8 cellular contexts compared by ENCODE assay signal in genomic region chr16:10944249-10945064, GRCh38. TPM values are rescaled to one million over a fixed set of nuclear protein-coding genes. Genes with fewer than 3 reads are reported as not detected.
DNase-seq lines count a peak whose midpoint lies in the region; ATAC-seq and TF ChIP-seq lines count a peak whose summit lies in the region.

CLEC16A (plus strand) TSS chr16:10944564; CDS start chr16:10944718, 154 bp downstream.

- H3K27ac ChIP-seq in KOPT-K1 (ENCODE audit: low read depth, low read length, poor library complexity, severe bottlenecking) (peak within 1 kb of the TSS; percentile 70), Peyer's patch (peak within 1 kb of the TSS; percentile 79 to 89 (median 86)), muscle layer of colon (ENCODE audit: low read depth, low read length) (peak within 1 kb of the TSS; percentile 89)

- peaks cover 5% of the 10 kb centered on the region; the same call in 1 of the 2 replicates for H3K36me3 ChIP-seq in KOPT-K1 (ENCODE audit: insufficient read depth, low read length)
- no peaks in the 10 kb centered on the region for H3K36me3 ChIP-seq in Peyer's patch
- H3K36me3 ChIP-seq in muscle layer of colon (ENCODE audit: insufficient read depth, low read length) = no peaks in the 10 kb centered on the region

- no peaks in the 10 kb centered on the region for H3K27me3 ChIP-seq in Peyer's patch
- no peaks in the 10 kb centered on the region for H3K27me3 ChIP-seq in muscle layer of colon (ENCODE audit: control insufficient read depth in 1 of 2, insufficient read depth in 2 of 2, low read length in 2 of 2)

- H3K9ac ChIP-seq in muscle layer of colon (ENCODE audit: low read length) = peak within 1 kb of the TSS; percentile 62

- TF ChIP-seq CTCF in Peyer's patch (IDR thresholded peaks at IDR 0.05) = peak in 5 of 6 experiments; percentile 12 to 43 (median 28)

- peak within 1 kb of the TSS; percentile 79 to 94 (median 91) for H3K4me3 ChIP-seq in Peyer's patch
- H3K4me3 ChIP-seq in muscle layer of colon (ENCODE audit: low read depth in 1 of 2, low read length in 2 of 2) = peak within 1 kb of the TSS; percentile 61 to 83

- H3K4me1 Mint-ChIP-seq in activated T-cell treated with anti-CD3 and anti-CD28 coated beads, Interleukin-2, amount 50 U/mL, for 4 hours (ENCODE audit: low read depth) = peaks cover 65% of the 10 kb centered on the region

- H3K4me1 ChIP-seq in Peyer's patch = peaks cover 3 to 56% (median 20%) of the 10 kb centered on the region in 4 donors
- H3K4me1 ChIP-seq in muscle layer of colon (ENCODE audit: insufficient read depth, low read length) = peaks cover 51% of the 10 kb centered on the region

- no peaks in the 10 kb centered on the region for H3K27me3 Mint-ChIP-seq in activated T-cell treated with anti-CD3 and anti-CD28 coated beads, Interleukin-2, amount 50 U/mL, for 4 hours (ENCODE audit: low read depth)

- no peaks in the 10 kb centered on the region for H3K9me3 ChIP-seq in KOPT-K1 (ENCODE audit: insufficient read depth, low read length, poor library complexity, severe bottlenecking)
- no peaks in the 10 kb centered on the region for H3K9me3 ChIP-seq in Peyer's patch
- no peaks in the 10 kb centered on the region for H3K9me3 ChIP-seq in muscle layer of colon (ENCODE audit: low read length)

- H3K4me3 Mint-ChIP-seq in activated T-cell treated with anti-CD3 and anti-CD28 coated beads, Interleukin-2, amount 50 U/mL, for 4 hours = peak within 1 kb of the TSS; percentile 91

- H3K9me3 Mint-ChIP-seq in activated T-cell treated with anti-CD3 and anti-CD28 coated beads, Interleukin-2, amount 50 U/mL, for 4 hours = no peaks in the 10 kb centered on the region

- TF ChIP-seq POLR2A in Peyer's patch (IDR thresholded peaks at IDR 0.05) = peak; percentile 73 to 88

- ATAC-seq in GM21786 (IDR thresholded peaks at IDR 0.05; ENCODE audit: unreplicated experiment) (peak; percentile 69), esophagus mucosa (peak; percentile 84)
- ATAC-seq in activated T-cell treated with anti-CD3 and anti-CD28 coated beads, Interleukin-2, amount 50 U/mL, for 4 hours = peak; percentile 75 to 78

- DNase-seq in DMS79 treated with DMSO at 0.1 percent for 48 hours (lab: John Stamatoyannopoulos, UW) = peak; percentile 82
- peak; percentile 94 to 99 (median 98) for DNase-seq in Peyer's patch
- DNase-seq in activated T-cell treated with anti-CD3 and anti-CD28 coated beads, Interleukin-2, amount 50 U/mL, for 4 hours = peak; percentile 92
- DNase-seq in stimulated activated CD8-positive, alpha-beta memory T cell treated with anti-CD3 and anti-CD28 coated beads, Interleukin-7, amount 100 ng/mL, for 1 hour (ENCODE audit: low read depth in 2 of 2) = peak; percentile 89 to 90

- H3K36me3 Mint-ChIP-seq in activated T-cell treated with anti-CD3 and anti-CD28 coated beads, Interleukin-2, amount 50 U/mL, for 4 hours (ENCODE audit: insufficient read depth) = peaks cover 6% of the 10 kb centered on the region

RNA-seq across cellular contexts. Expression of gene CLEC16A, which starts in this region (rescaled TPM):
- 100 to 1,000 TPM in 1 of 4 donors, 10 to 100 TPM in 3; 37.8 to 139 (median 64.3) TPM for total RNA-seq in Peyer's patch
- 10 to 100 TPM; 25.2 to 26.4 (median 26.3) TPM for total RNA-seq in activated T-cell treated with anti-CD3 and anti-CD28 coated beads, Interleukin-2, amount 50 U/mL, for 4 hours
- total RNA-seq in esophagus mucosa = 17.7 TPM

Comparison
In these comparisons a context has a peak if more than half of its experiments do, and no peak if none do; other contexts are left out.
1. Peak in every context shown above with its lines: DNase-seq, ATAC-seq, H3K4me3 ChIP-seq and H3K27ac ChIP-seq.